ENCODE assay signal across 31 cellular contexts in genomic region chr6:37477186-37477585, GRCh38.
"Had no signal": no experiment of that assay in that cellular context is flagged by ENCODE, and none has a peak within 500 bp of the region (broad histone marks: within the 10 kb centered on the region; RNA-seq: fewer than 3 reads in every experiment).

No MANE protein-coding gene starts in this region.

- H3K4me1 Mint-ChIP-seq: activated CD4-positive, alpha-beta T cell treated with anti-CD3 and anti-CD28 coated beads, Interleukin-2, amount 10 ng/mL, durations not matched to agents 7 days and 5 days; activated naive CD8-positive, alpha-beta T cell treated with anti-CD3 and anti-CD28 coated beads for 36 hours; immature natural killer cell; stimulated activated naive CD8-positive, alpha-beta T cell treated with anti-CD3 and anti-CD28 coated beads, Interleukin-15, amount 100 ng/mL, for 72 hours had no signal

- H3K27me3 Mint-ChIP-seq: activated CD4-positive, alpha-beta memory T cell treated with anti-CD3 and anti-CD28 coated beads, Interleukin-2, amount 10 ng/mL, durations not matched to agents 7 days and 5 days; activated CD4-positive, alpha-beta T cell treated with anti-CD3 and anti-CD28 coated beads, Interleukin-2, amount 10 ng/mL, durations not matched to agents 7 days and 5 days; activated naive CD8-positive, alpha-beta T cell treated with anti-CD3 and anti-CD28 coated beads for 36 hours; naive thymus-derived CD4-positive, alpha-beta T cell; stimulated activated naive CD8-positive, alpha-beta T cell treated with anti-CD3 and anti-CD28 coated beads, Interleukin-15, amount 100 ng/mL, for 72 hours had no signal

- DNase-seq: activated CD4-positive, alpha-beta memory T cell treated with anti-CD3 and anti-CD28 coated beads, Interleukin-2, amount 10 ng/mL, durations not matched to agents 7 days and 5 days; activated CD4-positive, alpha-beta T cell treated with anti-CD3 and anti-CD28 coated beads for 1 hour; activated CD4-positive, alpha-beta T cell treated with anti-CD3 and anti-CD28 coated beads, Interleukin-2, amount 10 ng/mL, durations not matched to agents 7 days and 5 days; activated CD8-positive, alpha-beta memory T cell treated with anti-CD3 and anti-CD28 coated beads, Interleukin-2, amount 50 U/mL, for 48 hours; activated naive CD4-positive, alpha-beta T cell; activated naive CD8-positive, alpha-beta T cell treated with anti-CD3 and anti-CD28 coated beads for 36 hours; activated T-cell treated with anti-CD3 and anti-CD28 coated beads, Interleukin-2, amount 50 U/mL, for 4 hours; aorta; body of pancreas; cortex of kidney; foreskin fibroblast; heart left ventricle; immature natural killer cell; kidney; left colon; mammary epithelial cell; midbrain; naive thymus-derived CD4-positive, alpha-beta T cell; pancreas; psoas muscle; stimulated activated CD4-positive, alpha-beta T cell treated with anti-CD3 and anti-CD28 coated beads, Interleukin-15, amount 100 ng/mL, for 24 hours; stimulated activated CD4-positive, alpha-beta T cell treated with anti-CD3 and anti-CD28 coated beads, Interleukin-2, amount 100 ng/mL, for 24 hours; stimulated activated naive CD8-positive, alpha-beta T cell treated with anti-CD3 and anti-CD28 coated beads, Interleukin-15, amount 100 ng/mL, for 72 hours; SW 1271; T1000; upper lobe of right lung had no signal

- H3K27ac ChIP-seq: body of pancreas, cardiac muscle cell, heart left ventricle, pancreas, psoas muscle, upper lobe of right lung had no signal

- H3K4me3 ChIP-seq: adrenal gland, body of pancreas, cardiac muscle cell, heart left ventricle, pancreas, psoas muscle, upper lobe of right lung had no signal

- H3K9me3 Mint-ChIP-seq: activated CD4-positive, alpha-beta memory T cell treated with anti-CD3 and anti-CD28 coated beads, Interleukin-2, amount 10 ng/mL, durations not matched to agents 7 days and 5 days; activated CD4-positive, alpha-beta T cell treated with anti-CD3 and anti-CD28 coated beads, Interleukin-2, amount 10 ng/mL, durations not matched to agents 7 days and 5 days; activated naive CD8-positive, alpha-beta T cell treated with anti-CD3 and anti-CD28 coated beads for 36 hours; activated T-cell treated with anti-CD3 and anti-CD28 coated beads, Interleukin-2, amount 50 U/mL, for 4 hours; immature natural killer cell; naive thymus-derived CD4-positive, alpha-beta T cell; neural crest cell; stimulated activated naive CD8-positive, alpha-beta T cell treated with anti-CD3 and anti-CD28 coated beads, Interleukin-15, amount 100 ng/mL, for 72 hours; T-helper 1 cell treated with Interleukin-12 subunit alpha and Interleukin-12 subunit beta and Interleukin-4 antibody, amounts not matched to agents 30 μg/mL and 1 μg/mL, for 36 hours had no signal

- ATAC-seq: activated T-cell treated with anti-CD3 and anti-CD28 coated beads, Interleukin-2, amount 50 U/mL, for 4 hours; body of pancreas; esophagus mucosa; heart left ventricle; left colon; naive thymus-derived CD4-positive, alpha-beta T cell; pancreas; psoas muscle; stimulated activated naive CD8-positive, alpha-beta T cell treated with anti-CD3 and anti-CD28 coated beads, Interleukin-15, amount 100 ng/mL, for 72 hours; upper lobe of right lung had no signal

- H3K4me1 ChIP-seq: adrenal gland, body of pancreas, pancreas, upper lobe of right lung had no signal

- H3K9me3 ChIP-seq: adrenal gland, body of pancreas, heart left ventricle, pancreas, psoas muscle, upper lobe of right lung had no signal

- H3K27ac Mint-ChIP-seq: activated CD4-positive, alpha-beta memory T cell treated with anti-CD3 and anti-CD28 coated beads, Interleukin-2, amount 10 ng/mL, durations not matched to agents 7 days and 5 days; activated CD4-positive, alpha-beta T cell treated with anti-CD3 and anti-CD28 coated beads, Interleukin-2, amount 10 ng/mL, durations not matched to agents 7 days and 5 days; activated naive CD8-positive, alpha-beta T cell treated with anti-CD3 and anti-CD28 coated beads for 36 hours; T-helper 1 cell treated with Interleukin-12 subunit alpha and Interleukin-12 subunit beta and Interleukin-4 antibody, amounts not matched to agents 30 μg/mL and 1 μg/mL, for 36 hours had no signal

- H3K27me3 ChIP-seq: adrenal gland, body of pancreas, cardiac muscle cell, heart left ventricle, pancreas, upper lobe of right lung had no signal

- H3K4me3 Mint-ChIP-seq: activated CD4-positive, alpha-beta memory T cell treated with anti-CD3 and anti-CD28 coated beads, Interleukin-2, amount 10 ng/mL, durations not matched to agents 7 days and 5 days; activated CD4-positive, alpha-beta T cell treated with anti-CD3 and anti-CD28 coated beads, Interleukin-2, amount 10 ng/mL, durations not matched to agents 7 days and 5 days; activated naive CD8-positive, alpha-beta T cell treated with anti-CD3 and anti-CD28 coated beads for 36 hours; activated T-cell treated with anti-CD3 and anti-CD28 coated beads, Interleukin-2, amount 50 U/mL, for 4 hours; immature natural killer cell; naive thymus-derived CD4-positive, alpha-beta T cell; neural crest cell; stimulated activated naive CD8-positive, alpha-beta T cell treated with anti-CD3 and anti-CD28 coated beads, Interleukin-15, amount 100 ng/mL, for 72 hours; T-helper 1 cell treated with Interleukin-12 subunit alpha and Interleukin-12 subunit beta and Interleukin-4 antibody, amounts not matched to agents 30 μg/mL and 1 μg/mL, for 36 hours had no signal
